8 cellular contexts compared by ENCODE assay signal in the genomic region with DNA sequence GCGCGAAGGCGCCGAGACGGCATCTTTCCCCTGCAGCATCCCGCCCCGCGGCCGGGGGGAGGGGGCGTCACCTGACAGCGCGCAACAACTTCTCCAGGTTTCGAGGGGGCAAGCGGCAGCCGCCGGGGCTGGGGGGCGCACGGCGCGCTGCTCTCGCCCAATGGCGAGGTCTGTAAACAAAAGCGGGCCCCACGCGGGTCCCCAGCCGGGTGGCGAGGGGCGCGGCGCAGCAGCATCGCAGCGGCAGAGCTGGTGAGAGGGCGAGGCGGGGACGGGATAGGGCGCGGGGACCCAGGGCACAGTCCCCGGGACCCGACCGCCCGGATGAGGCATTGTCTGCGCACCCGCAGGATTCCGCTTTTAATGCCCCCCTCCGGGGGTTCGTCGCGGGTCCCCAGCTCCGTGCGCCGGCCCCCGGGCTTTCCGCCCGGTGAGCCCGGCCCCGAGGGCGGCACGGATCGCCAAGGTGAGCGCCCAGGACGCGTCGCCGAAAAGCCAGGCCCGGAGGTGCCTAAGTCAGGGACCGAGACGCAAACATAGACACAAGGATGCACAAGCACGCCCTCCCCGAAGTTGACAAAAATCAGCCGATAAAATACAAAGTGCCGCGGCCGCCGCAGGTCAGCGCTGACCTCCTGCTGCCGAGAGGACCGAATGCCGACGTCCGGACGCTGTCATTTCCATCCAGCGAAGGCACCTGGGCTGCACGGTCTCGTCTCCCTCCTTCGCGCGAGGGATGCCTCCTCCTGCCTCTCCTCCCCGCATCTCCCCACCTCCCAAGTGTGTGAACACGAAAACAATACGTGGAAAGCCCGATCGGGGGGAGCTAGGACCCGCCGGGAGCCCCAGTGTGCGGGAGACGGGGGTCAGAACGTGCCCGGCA.
DNase-seq lines count a peak whose midpoint lies in the region; ATAC-seq and TF ChIP-seq lines count a peak whose summit lies in the region.

No MANE protein-coding gene starts in this region.

- no peak overlapping the region for H3K9ac ChIP-seq in smooth muscle cell (ENCODE audit: low read depth)

- H3K79me2 ChIP-seq in smooth muscle cell (ENCODE audit: low read depth) = no peaks in the 10 kb centered on the region

- H3K27ac ChIP-seq in CD4-positive, alpha-beta T cell (ENCODE audit: low read depth, low read length) = no peak overlapping the region
- H3K27ac ChIP-seq in RWPE2 (ENCODE audit: poor library complexity, severe bottlenecking) (no peak overlapping the region), angular gyrus (ENCODE audit: low read depth, low read length) (peak overlapping the region; percentile 26), smooth muscle cell (ENCODE audit: low read depth) (no peak overlapping the region)

- peaks cover 18% of the 10 kb centered on the region for H3K27me3 Mint-ChIP-seq in CD4-positive, alpha-beta T cell

- H3K4me3 ChIP-seq in RWPE2 (ENCODE audit: severe bottlenecking) = peak overlapping the region; percentile 51
- H3K4me3 ChIP-seq in smooth muscle cell = peak overlapping the region; percentile 95

- H3K36me3 Mint-ChIP-seq in CD4-positive, alpha-beta T cell (ENCODE audit: low read depth) = no peaks in the 10 kb centered on the region

- under 1% methylated on average over 89 of the region's 98 CpGs for whole genome bisulfite sequencing in smooth muscle cell (ENCODE audit: low lambda C conversion rate)

- H3K4me1 ChIP-seq in RWPE2 (ENCODE audit: insufficient read depth, poor library complexity, severe bottlenecking) (peaks cover 6% of the 10 kb centered on the region), smooth muscle cell (ENCODE audit: low read depth) (peaks cover 41% of the 10 kb centered on the region)

- ATAC-seq in CD4-positive, alpha-beta T cell (ENCODE audit: poor library complexity) = peak; percentile 10
- ATAC-seq in RWPE2 (ENCODE audit: low read depth) (peak; percentile 1; the same call in 2 of the 3 replicates), HG02571 (IDR thresholded peaks at IDR 0.05; ENCODE audit: unreplicated experiment) (no peak)

- POLR2A ChIA-PET in CD4-positive, alpha-beta T cell (lab: Charles Lee) = interaction anchor here (0.6 to 3.1 kb wide), 30 partner anchors 11 to 425 kb away, joined by 3 to 46 read pairs (median 4); partner anchors contain the start of gene SOD1
- POLR2A ChIA-PET in HEK293T (lab: Yijun Ruan, JAX) = interaction anchor here (0.7 to 3.7 kb wide), 38 partner anchors 11 to 358 kb away, joined by 3 to 45 read pairs (median 5); no protein-coding TSS in a partner anchor

- peak overlapping the region; percentile 99 for H2AFZ ChIP-seq in smooth muscle cell (ENCODE audit: low read depth)

- no peaks in the 10 kb centered on the region for H3K9me3 Mint-ChIP-seq in CD4-positive, alpha-beta T cell

- intact Hi-C loops in CD4-positive, alpha-beta T cell (cut with DNase I, micrococcal nuclease) = loop anchor here (2.0 to 5.0 kb wide), 3 partner anchors 211 to 376 kb away; no protein-coding TSS in a partner anchor

- H3F3A ChIP-seq in smooth muscle cell (ENCODE audit: low read depth) = peaks cover 17% of the 10 kb centered on the region

- no peaks in the 10 kb centered on the region for H3K9me3 ChIP-seq in CD4-positive, alpha-beta T cell (ENCODE audit: control insufficient read depth, low read length)
- no peaks in the 10 kb centered on the region for H3K9me3 ChIP-seq in RWPE2 (ENCODE audit: severe bottlenecking)
- no peaks in the 10 kb centered on the region for H3K9me3 ChIP-seq in smooth muscle cell (replicated peaks; ENCODE audit: low read depth)

- no peak for TF ChIP-seq CTCF in CD4-positive, alpha-beta T cell (IDR thresholded peaks at IDR 0.05)
- TF ChIP-seq CTCF in RWPE2 (IDR thresholded peaks at IDR 0.05; ENCODE audit: poor library complexity, severe bottlenecking) (no peak), smooth muscle cell (IDR thresholded peaks at IDR 0.05; ENCODE audit: borderline replicate concordance, insufficient read depth, poor library complexity, severe bottlenecking) (no peak)

- CTCF ChIA-PET in CD4-positive, alpha-beta T cell (lab: Charles Lee) = interaction anchor here (1.0 to 4.0 kb wide), 7 partner anchors 14 to 395 kb away, joined by 3 to 24 read pairs (median 3); no protein-coding TSS in a partner anchor
- CTCF ChIA-PET in HEK293T (lab: Yijun Ruan, JAX) = interaction anchor here (1.2 to 1.7 kb wide), 6 partner anchors 10 to 98 kb away, joined by 3 to 7 read pairs (median 5); no protein-coding TSS in a partner anchor

- peak overlapping the region; percentile 98 for H3K4me2 ChIP-seq in smooth muscle cell

- H4K20me1 ChIP-seq in smooth muscle cell (ENCODE audit: low read depth) = no peaks in the 10 kb centered on the region

- no peak overlapping the region for H3K27ac Mint-ChIP-seq in CD4-positive, alpha-beta T cell

- no peaks in the 10 kb centered on the region for H3K36me3 ChIP-seq in RWPE2 (ENCODE audit: low read depth)
- no peaks in the 10 kb centered on the region for H3K36me3 ChIP-seq in smooth muscle cell (ENCODE audit: low read depth)

- peak overlapping the region; percentile 86 for H3K4me3 Mint-ChIP-seq in CD4-positive, alpha-beta T cell

- H3K27me3 ChIP-seq in CD4-positive, alpha-beta T cell (ENCODE audit: control insufficient read depth, insufficient read depth, low read length) = peaks cover 16% of the 10 kb centered on the region
- peaks cover 15% of the 10 kb centered on the region for H3K27me3 ChIP-seq in RWPE2 (ENCODE audit: insufficient read depth, poor library complexity, severe bottlenecking)
- peaks cover 14% of the 10 kb centered on the region for H3K27me3 ChIP-seq in smooth muscle cell (ENCODE audit: low read depth)

- H3K4me1 Mint-ChIP-seq in CD4-positive, alpha-beta T cell (ENCODE audit: low read depth) = peaks cover 43% of the 10 kb centered on the region

- peak; percentile 10 to 49 (median 20) for DNase-seq in CD4-positive, alpha-beta T cell
- DNase-seq in HEK293T (ENCODE audit: extremely low spot score) (peak; percentile 60), RWPE2 (ENCODE audit: low spot score) (no peak), iPS-NIHi11 (ENCODE audit: low spot score) (peak; percentile 27), smooth muscle cell (lab: John Stamatoyannopoulos, UW; ENCODE audit: unreplicated experiment) (peak; percentile 47), SKM-1 treated with dmso at 0.1 percent for 144 hours (lab: John Stamatoyannopoulos, UW; ENCODE audit: unreplicated experiment) (no peak)

TF ChIP-seq in HEK293T, 16 proteins besides CTCF, POLR2A, EP300 and RAD21:
- TF ChIP-seq L3MBTL2 (conservative IDR thresholded peaks at IDR 0.05) = peak; percentile 66
- no peak for TF ChIP-seq SP1 (IDR thresholded peaks at IDR 0.05)
- TF ChIP-seq FOXA1 (IDR thresholded peaks at IDR 0.05) = no peak

Comparison
In these comparisons a context has a peak if more than half of its experiments do, and no peak if none do; other contexts are left out.
1. DNase-seq: peak in CD4-positive, alpha-beta T cell (10 of 10), HEK293T (single experiment), iPS-NIHi11 (single experiment) and smooth muscle cell (single experiment); none in RWPE2 (single experiment) and SKM-1 treated with dmso at 0.1 percent for 144 hours (single experiment).